23 cellular contexts compared by ENCODE assay signal in genomic region chr5:173158366-173158765, GRCh38. TPM values are rescaled to one million over a fixed set of nuclear protein-coding genes. Genes with fewer than 3 reads are reported as not detected.
A peak's percentile ranks its signal among the peaks of the same experiment; 100 is the strongest.
DNase-seq lines count a peak whose midpoint lies in the region; ATAC-seq and TF ChIP-seq lines count a peak whose summit lies in the region.
"Had no signal": no experiment of that assay in that cellular context is flagged by ENCODE, and none has a peak within 500 bp of the region (broad histone marks: within the 10 kb centered on the region; RNA-seq: fewer than 3 reads in every experiment).

No MANE protein-coding gene starts in this region.

- DNase-seq in coronary artery (ENCODE audit: low spot score) (peak; percentile 55), mesenteric fat pad (ENCODE audit: low spot score) (peak; percentile 41), neuronal stem cell (ENCODE audit: low spot score) (no peak), mesendoderm (no peak)
- DNase-seq in stimulated activated naive CD4-positive, alpha-beta T cell treated with Interleukin-2 at 50 U/mL for 16 hours (lab: John Stamatoyannopoulos, UW), result no peak
- DNase-seq: 8988T; ACHN; BE2C; C1 segment of cervical spinal cord; CD4-positive, alpha-beta memory T cell; CD4-positive, CD25-positive, alpha-beta regulatory T cell; CD8-positive, alpha-beta memory T cell; COR-L47; DMS 273 treated with DMSO at 0.1 percent for 48 hours; DMS153; DMS53; DMS79; DND-41; EL; GDM1 had no signal

- no peak overlapping the region for H2BK5ac ChIP-seq in neuronal stem cell (ENCODE audit: low read length)
- H2BK5ac ChIP-seq in mesendoderm (ENCODE audit: low read length), result no peak overlapping the region

- H2BK120ac ChIP-seq in neuronal stem cell (ENCODE audit: low read depth, low read length), result no peak overlapping the region
- H2BK120ac ChIP-seq in mesendoderm (ENCODE audit: low read depth, low read length), result no peak overlapping the region

- no peak overlapping the region for H2AFZ ChIP-seq in neuronal stem cell (ENCODE audit: low read length)

- H4K5ac ChIP-seq in mesendoderm (ENCODE audit: low read length), result no peak overlapping the region

- H3K56ac ChIP-seq in mesendoderm (ENCODE audit: low read length), result no peak overlapping the region

- H3K9ac ChIP-seq in neuronal stem cell (ENCODE audit: low read depth, low read length, poor library complexity) (peak overlapping the region; percentile 63), mesendoderm (ENCODE audit: low read length) (no peak overlapping the region)
- H3K9ac ChIP-seq: BLaER1 had no signal

- H3K4me1 ChIP-seq in neuronal stem cell (ENCODE audit: control insufficient read depth in 2 of 2, insufficient read depth in 1 of 2, low read depth in 1 of 2, low read length in 2 of 2) (no peaks in the 10 kb centered on the region), mesendoderm (ENCODE audit: control insufficient read depth, low read depth, low read length) (no peaks in the 10 kb centered on the region)
- H3K4me1 ChIP-seq: BE2C had no signal

- H2BK12ac ChIP-seq in neuronal stem cell (ENCODE audit: low read length), result no peak overlapping the region

- TF ChIP-seq CTCF in coronary artery (IDR thresholded peaks at IDR 0.05), result no peak

- no peaks in the 10 kb centered on the region for H3K27me3 ChIP-seq in neuronal stem cell (ENCODE audit: control insufficient read depth in 3 of 3, insufficient read depth in 3 of 3, low read depth in 1 of 3, low read length in 3 of 3)
- no peaks in the 10 kb centered on the region for H3K27me3 ChIP-seq in mesendoderm (ENCODE audit: insufficient read depth, low read length, poor library complexity)
- H3K27me3 ChIP-seq: BE2C, BLaER1 had no signal

- WGBS in neuronal stem cell (ENCODE audit: extremely low coverage in 2 of 2, insufficient read length in 2 of 2, insufficient replicate concordance in 1 of 2), 2 donors, result no CpG with 5 or more reads among the region's 8 CpGs
- WGBS in mesendoderm (ENCODE audit: extremely low coverage, insufficient coverage, low lambda C conversion rate), result no CpG with 5 or more reads among the region's 8 CpGs

- no peak for ATAC-seq in HG03175 (IDR thresholded peaks at IDR 0.05; ENCODE audit: unreplicated experiment)
- ATAC-seq: GM12878 had no signal

- H2AK5ac ChIP-seq in neuronal stem cell (ENCODE audit: low read depth, low read length) (no peak overlapping the region), mesendoderm (ENCODE audit: low read length) (no peak overlapping the region)

- H3K4ac ChIP-seq in neuronal stem cell (ENCODE audit: low read length), result no peak overlapping the region
- H3K4ac ChIP-seq in mesendoderm (ENCODE audit: low read depth, low read length), result no peak overlapping the region

- no peak overlapping the region for H4K8ac ChIP-seq in neuronal stem cell (ENCODE audit: low read depth, low read length)
- no peak overlapping the region for H4K8ac ChIP-seq in mesendoderm (ENCODE audit: low read depth, low read length)

- H4K91ac ChIP-seq in neuronal stem cell (ENCODE audit: low read depth, low read length, poor library complexity), result no peak overlapping the region

- H3K14ac ChIP-seq in neuronal stem cell (ENCODE audit: low read length), result no peak overlapping the region

- H3K4me3 ChIP-seq in coronary artery (no peak overlapping the region), neuronal stem cell (ENCODE audit: low read length in 2 of 2) (no peak overlapping the region), mesendoderm (ENCODE audit: low read length) (no peak overlapping the region)
- H3K4me3 ChIP-seq: BLaER1, GM12878 had no signal

- H2BK15ac ChIP-seq in neuronal stem cell (ENCODE audit: low read length) (no peak overlapping the region), mesendoderm (replicated peaks; ENCODE audit: low read depth) (no peak overlapping the region)

- H3K36me3 ChIP-seq in neuronal stem cell (replicated peaks in 1 of 2; ENCODE audit: control insufficient read depth in 2 of 2, insufficient read depth in 2 of 2, low read length in 2 of 2), result peaks cover 7 to 74% of the 10 kb centered on the region in 2 donors
- peaks cover 3% of the 10 kb centered on the region for H3K36me3 ChIP-seq in mesendoderm (ENCODE audit: control insufficient read depth, insufficient read depth, low read length)

- H3K23ac ChIP-seq in neuronal stem cell (ENCODE audit: low read depth, low read length, poor library complexity) (no peak overlapping the region), mesendoderm (ENCODE audit: low read length) (no peak overlapping the region)

- H3K79me2 ChIP-seq in mesendoderm (ENCODE audit: control insufficient read depth, insufficient read depth, low read length), result no peaks in the 10 kb centered on the region

- H3K9me3 ChIP-seq in neuronal stem cell (replicated peaks in 1 of 2; ENCODE audit: control insufficient read depth in 2 of 2, insufficient read depth in 1 of 2, low read depth in 1 of 2, low read length in 2 of 2), result no peaks in the 10 kb centered on the region
- H3K9me3 ChIP-seq: BE2C, BLaER1 had no signal

- H3K18ac ChIP-seq in neuronal stem cell (ENCODE audit: low read length) (no peak overlapping the region), mesendoderm (ENCODE audit: low read length) (no peak overlapping the region)

- peaks cover 2% of the 10 kb centered on the region for H3K79me1 ChIP-seq in neuronal stem cell (ENCODE audit: low read depth, low read length)
- no peaks in the 10 kb centered on the region for H3K79me1 ChIP-seq in mesendoderm (ENCODE audit: low read length)

- H3K27ac ChIP-seq in coronary artery, result no peak overlapping the region
- H3K27ac ChIP-seq in neuronal stem cell (replicated peaks; ENCODE audit: low read length), result no peak overlapping the region
- no peak overlapping the region for H3K27ac ChIP-seq in mesendoderm (ENCODE audit: low read depth, low read length)
- H3K27ac ChIP-seq: BLaER1 had no signal

- H3K4me2 ChIP-seq in neuronal stem cell (ENCODE audit: insufficient read depth, low read length, poor library complexity, severe bottlenecking) (no peak overlapping the region), mesendoderm (ENCODE audit: low read length) (no peak overlapping the region)
- H3K4me2 ChIP-seq: BLaER1 had no signal

RNA-seq across cellular contexts. Expression of gene BNIP1, which starts 14.0 kb away (rescaled TPM):
- 11.7 TPM for total RNA-seq in mesenteric fat pad
- polyA plus RNA-seq in neuronal stem cell (2013, experiment 1 of 2), result 14.8 TPM
- 14.6 TPM for polyA plus RNA-seq in neuronal stem cell (2013, experiment 2 of 2)
- polyA plus RNA-seq in mesendoderm (2013, experiment 1 of 2), result 13.2 TPM
- polyA plus RNA-seq in mesendoderm (2013, experiment 2 of 2), result 14.1 TPM

Comparison
In these comparisons a context has a peak if more than half of its experiments do, and no peak if none do; other contexts are left out.
1. DNase-seq: peak in coronary artery (single experiment) and mesenteric fat pad (single experiment); none in neuronal stem cell (single experiment), mesendoderm (single experiment) and stimulated activated naive CD4-positive, alpha-beta T cell treated with Interleukin-2 at 50 U/mL for 16 hours (single experiment).